9 cellular contexts compared by ENCODE assay signal in the genomic region with DNA sequence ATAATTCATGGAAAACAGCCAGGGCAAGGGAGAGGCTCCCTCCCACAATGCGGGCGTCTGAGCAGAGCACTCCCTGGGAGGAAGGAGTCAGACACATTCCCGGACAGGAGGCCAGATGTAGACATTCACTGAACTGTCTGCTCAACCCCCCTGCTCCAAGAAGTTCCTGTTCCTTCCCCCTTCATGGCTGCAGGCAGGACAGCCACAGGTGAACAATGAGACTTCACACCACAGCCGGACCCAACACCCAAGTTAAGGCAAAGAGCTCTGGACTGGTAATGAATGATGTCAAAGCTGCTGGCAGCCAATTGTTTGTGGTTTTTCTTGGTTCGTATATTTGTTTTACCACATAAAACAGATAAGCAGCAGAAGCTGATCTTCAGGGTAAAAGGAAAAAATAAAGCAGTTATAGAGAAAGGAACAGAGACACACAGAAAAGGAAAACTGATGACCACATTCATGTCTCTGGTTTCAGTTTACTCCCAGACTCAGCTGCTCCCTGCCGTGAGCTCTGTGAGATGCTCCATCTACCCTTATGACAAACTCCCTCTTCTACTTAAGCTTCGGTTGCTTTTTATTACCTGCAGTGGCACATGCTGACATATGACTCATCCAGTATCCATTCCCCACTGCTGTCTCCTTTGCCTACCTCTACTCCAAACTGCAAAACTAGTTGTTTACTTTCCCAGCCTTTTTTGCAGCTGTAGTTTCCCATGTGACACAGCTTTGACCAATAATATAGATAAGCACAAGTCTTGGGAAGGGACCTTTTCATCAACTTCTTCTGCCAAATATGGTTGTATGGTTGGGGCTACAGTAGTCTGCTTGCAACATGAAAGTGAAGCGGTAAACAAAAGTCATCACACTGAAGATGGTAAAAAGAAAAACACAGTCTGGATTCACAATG. TPM values are rescaled to one million over a fixed set of nuclear protein-coding genes. Genes with fewer than 3 reads are reported as not detected.
A peak's percentile ranks its signal among the peaks of the same experiment; 100 is the strongest.
DNase-seq lines count a peak whose midpoint lies in the region; ATAC-seq and TF ChIP-seq lines count a peak whose summit lies in the region.
"Had no signal": no experiment of that assay in that cellular context is flagged by ENCODE, and none has a peak within 500 bp of the region (broad histone marks: within the 10 kb centered on the region; RNA-seq: fewer than 3 reads in every experiment).

No MANE protein-coding gene starts in this region.

- ATAC-seq in GM19397 (IDR thresholded peaks at IDR 0.05; ENCODE audit: unreplicated experiment) (no peak), HG03520 (IDR thresholded peaks at IDR 0.05; ENCODE audit: unreplicated experiment) (no peak)

- TF ChIP-seq CTCF in astrocyte of the spinal cord (IDR thresholded peaks at IDR 0.05; ENCODE audit: low read depth, low read length): no peak

- H3K4me3 Mint-ChIP-seq in activated T-cell treated with anti-CD3 and anti-CD28 coated beads, Interleukin-2, amount 50 U/mL, for 24 hours: no peak overlapping the region
- H3K4me3 Mint-ChIP-seq: brain had no signal

- no peaks in the 10 kb centered on the region for H3K9me3 Mint-ChIP-seq in activated T-cell treated with anti-CD3 and anti-CD28 coated beads, Interleukin-2, amount 50 U/mL, for 24 hours

- in situ Hi-C loops in astrocyte of the spinal cord (cut with HindIII; ENCODE audit: low sequenced_read_pairs): no loop called here

- peak overlapping the region; percentile 11 for H3K4me3 ChIP-seq in astrocyte of the spinal cord (ENCODE audit: low read depth, low read length)

- DNase-seq in activated T-cell treated with anti-CD3 and anti-CD28 coated beads, Interleukin-2, amount 50 U/mL, for 24 hours: no peak
- no peak for DNase-seq in activated T-cell treated with anti-CD3 and anti-CD28 coated beads, Interleukin-2, amount 50 U/mL, for 48 hours
- peak; percentile 98 for DNase-seq in M059J (ENCODE audit: low read depth)
- peak; percentile 97 for DNase-seq in astrocyte of the spinal cord (ENCODE audit: low read depth, low spot score)
- DNase-seq in mucosa of gallbladder (ENCODE audit: low spot score): peak; percentile 28
- DNase-seq in anterior cingulate cortex (lab: John Stamatoyannopoulos, UW): no peak

- H3K4me1 Mint-ChIP-seq in activated T-cell treated with anti-CD3 and anti-CD28 coated beads, Interleukin-2, amount 50 U/mL, for 24 hours (ENCODE audit: low read depth): peaks cover 28% of the 10 kb centered on the region
- H3K4me1 Mint-ChIP-seq: brain had no signal

- no peaks in the 10 kb centered on the region for H3K36me3 Mint-ChIP-seq in activated T-cell treated with anti-CD3 and anti-CD28 coated beads, Interleukin-2, amount 50 U/mL, for 24 hours (ENCODE audit: low read depth)

- H3K27me3 Mint-ChIP-seq in activated T-cell treated with anti-CD3 and anti-CD28 coated beads, Interleukin-2, amount 50 U/mL, for 24 hours: peaks cover 27% of the 10 kb centered on the region
- H3K27me3 Mint-ChIP-seq: brain had no signal

- H3K27ac Mint-ChIP-seq in activated T-cell treated with anti-CD3 and anti-CD28 coated beads, Interleukin-2, amount 50 U/mL, for 24 hours: peak overlapping the region; percentile 64
- H3K27ac Mint-ChIP-seq: brain had no signal

RNA-seq across cellular contexts. Expression of gene DZIP1L, which starts 33.1 kb away (rescaled TPM):
- 14.7 and 15.8 TPM in 2 replicates for total RNA-seq in M059J (2014; rRNA removed; shearing (Covaris generic))
- 13.7 TPM for total RNA-seq in mucosa of gallbladder

RNA-seq across cellular contexts. Expression of gene A4GNT, which starts 49.9 kb away (rescaled TPM):
- total RNA-seq in M059J (2014; rRNA removed; shearing (Covaris generic)): not detected in 2 replicates
- not detected for total RNA-seq in mucosa of gallbladder

Comparison
In these comparisons a context has a peak if more than half of its experiments do, and no peak if none do; other contexts are left out.
1. DNase-seq: peak in M059J (single experiment), astrocyte of the spinal cord (single experiment) and mucosa of gallbladder (single experiment); none in activated T-cell treated with anti-CD3 and anti-CD28 coated beads, Interleukin-2, amount 50 U/mL, for 24 hours (single experiment), activated T-cell treated with anti-CD3 and anti-CD28 coated beads, Interleukin-2, amount 50 U/mL, for 48 hours (0 of 2) and anterior cingulate cortex (0 of 58).